ENCODE assay signal across 8 cellular contexts in the genomic region with DNA sequence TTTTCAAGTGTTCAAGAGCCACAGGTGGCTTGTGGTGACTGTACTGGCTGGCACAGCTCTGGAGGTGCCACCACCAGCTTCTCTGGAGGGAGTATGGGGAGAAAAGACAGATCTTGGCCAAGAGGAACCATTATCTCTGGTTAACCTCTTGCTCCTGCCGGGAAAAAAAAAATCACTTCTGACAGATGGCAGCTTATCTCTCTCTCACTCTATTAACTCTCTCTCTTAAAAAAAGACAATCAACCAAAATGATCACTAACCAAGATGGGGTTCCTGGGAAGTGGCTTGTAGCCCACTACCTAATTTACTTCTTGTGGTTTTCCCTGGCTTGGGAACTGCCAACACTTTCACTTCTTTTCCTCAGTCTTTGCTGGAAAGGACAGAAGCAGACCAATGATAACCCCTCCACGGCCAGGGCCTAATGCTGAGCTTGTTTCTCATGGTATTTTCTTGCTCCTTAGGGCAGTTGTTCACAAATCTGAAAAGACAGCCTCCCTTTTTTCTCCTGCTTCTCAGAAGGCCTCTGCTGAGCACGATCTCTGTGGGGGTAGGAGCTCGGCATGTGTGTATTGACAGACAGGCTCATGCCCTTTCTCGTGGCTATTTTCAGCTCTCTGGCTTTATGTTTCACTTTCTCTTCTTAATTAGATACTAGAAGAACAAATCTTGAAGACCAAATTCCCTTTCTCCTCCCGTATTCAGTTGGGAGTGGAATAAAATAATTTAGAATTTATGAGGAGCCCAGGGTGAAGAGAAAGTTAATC. TPM values are rescaled to one million over a fixed set of nuclear protein-coding genes. Genes with fewer than 3 reads are reported as not detected.
DNase-seq lines count a peak whose midpoint lies in the region; ATAC-seq and TF ChIP-seq lines count a peak whose summit lies in the region.

No MANE protein-coding gene starts in this region.

- peak; percentile 72 for DNase-seq in GM13976 (ENCODE audit: low spot score)
- DNase-seq in esophagus muscularis mucosa (ENCODE audit: extremely low spot score) = no peak
- DNase-seq in ovary = peak in 1 of 5 donors; percentile 18
- DNase-seq in stimulated activated CD4-positive, alpha-beta T cell treated with anti-CD3 and anti-CD28 coated beads, Interleukin-4, amount 100 ng/mL, for 1 hour = no peak
- DNase-seq in CD1c-positive myeloid dendritic cell (ENCODE audit: extremely low spot score) = no peak
- no peak for DNase-seq in activated CD8-positive, alpha-beta memory T cell treated with anti-CD3 and anti-CD28 coated beads, Interleukin-2, amount 50 U/mL, for 4 hours

- ATAC-seq in HG03432 (IDR thresholded peaks at IDR 0.05; ENCODE audit: unreplicated experiment) = no peak

- H3K27ac ChIP-seq in OCI-LY3 (ENCODE audit: low read length) (no peak overlapping the region), esophagus muscularis mucosa (replicated peaks in 1 of 4) (peak overlapping the region; percentile 82 to 90 (median 84)), ovary (peak overlapping the region in 1 of 2 donors; percentile 68)

- H3K27me3 ChIP-seq in OCI-LY3 (ENCODE audit: low read depth, low read length) (peaks cover 65% of the 10 kb centered on the region), esophagus muscularis mucosa (peaks cover 0 to 16% (median 4%) of the 10 kb centered on the region in 4 donors), ovary (no peaks in the 10 kb centered on the region)

- TF ChIP-seq CTCF in GM13976 (IDR thresholded peaks at IDR 0.05; ENCODE audit: borderline replicate concordance, control extremely low read depth, extremely low read depth, insufficient read depth, missing control alignments) (no peak), OCI-LY3 (IDR thresholded peaks at IDR 0.05; ENCODE audit: low read depth, low read length) (no peak), esophagus muscularis mucosa (IDR thresholded peaks at IDR 0.05) (no peak), ovary (IDR thresholded peaks at IDR 0.05) (no peak)

- H3K9ac ChIP-seq in OCI-LY3 (ENCODE audit: low read length) = no peak overlapping the region

- H3K4me2 ChIP-seq in OCI-LY3 (ENCODE audit: low read length) = peak overlapping the region; percentile 70

- H3K4me1 ChIP-seq in OCI-LY3 (ENCODE audit: low read length) (peaks cover 8% of the 10 kb centered on the region; the same call in 1 of the 2 replicates), esophagus muscularis mucosa (peaks cover 40 to 54% (median 50%) of the 10 kb centered on the region in 4 donors), ovary (ENCODE audit: insufficient read depth) (peaks cover 9% of the 10 kb centered on the region)

- no peaks in the 10 kb centered on the region for H4K20me1 ChIP-seq in OCI-LY3 (ENCODE audit: insufficient read depth, low read length)

- intact Hi-C loops in esophagus muscularis mucosa (cut with DNase I) (no loop called here), ovary (cut with DNase I) (no loop called here)

- WGBS in esophagus muscularis mucosa = 12% methylated on average over 6 of the region's 6 CpGs
- WGBS in ovary, 3 donors = 10 to 11% (median 11%) methylated on average over 6 of the region's 6 CpGs

- no peak overlapping the region; the same call in 1 of the 2 replicates for H2AFZ ChIP-seq in OCI-LY3 (ENCODE audit: low read depth, low read length)

- TF ChIP-seq POLR2A in esophagus muscularis mucosa (IDR thresholded peaks at IDR 0.05; ENCODE audit: low read depth) (no peak), ovary (IDR thresholded peaks at IDR 0.05) (no peak)

- TF ChIP-seq EP300 in esophagus muscularis mucosa (IDR thresholded peaks at IDR 0.05) (no peak), ovary (IDR thresholded peaks at IDR 0.05) (no peak)

- in situ Hi-C loops in GM13976 (cut with MboI; ENCODE audit: low sequenced_read_pairs, unreplicated experiment) = no loop called here

- no peaks in the 10 kb centered on the region for H3K9me3 ChIP-seq in OCI-LY3 (ENCODE audit: insufficient read depth, low read length)
- H3K9me3 ChIP-seq in esophagus muscularis mucosa = no peaks in the 10 kb centered on the region
- no peaks in the 10 kb centered on the region for H3K9me3 ChIP-seq in ovary

- H3K4me3 ChIP-seq in OCI-LY3 (ENCODE audit: low read length) (peak overlapping the region; percentile 72), esophagus muscularis mucosa (peak overlapping the region; percentile 60 to 62 (median 60)), ovary (peak overlapping the region; percentile 43)

- no peaks in the 10 kb centered on the region for H3K79me2 ChIP-seq in OCI-LY3 (ENCODE audit: low read length)

- H3K36me3 ChIP-seq in OCI-LY3 (replicated peaks; ENCODE audit: low read depth, low read length) (no peaks in the 10 kb centered on the region), esophagus muscularis mucosa (no peaks in the 10 kb centered on the region), ovary (no peaks in the 10 kb centered on the region)

RNA-seq across cellular contexts. Expression of gene RIIAD1, which starts 0.9 kb away (rescaled TPM):
- 1 to 10 TPM in 1 of 4 donors, not detected in 3; 1.7 TPM for total RNA-seq in esophagus muscularis mucosa
- 10 to 100 TPM in 1 of 7 donors, under 1 TPM in 3, not detected in 3; 0.51 to 34.9 (median 0.61) TPM for total RNA-seq in ovary
- polyA plus RNA-seq in ovary = not detected

RNA-seq across cellular contexts. Expression of gene CELF3, which starts 3.8 kb away (rescaled TPM):
- total RNA-seq in esophagus muscularis mucosa (1 to 10 TPM in 1 of 4 donors, under 1 TPM in 3; 0.23 to 1.0 (median 0.58) TPM), ovary (under 1 TPM in 1 of 7 donors, not detected in 6; 0.57 TPM)
- polyA plus RNA-seq in ovary = not detected

RNA-seq across cellular contexts. Expression of gene MRPL9, which starts 42.9 kb away (rescaled TPM):
- total RNA-seq in esophagus muscularis mucosa (10 to 100 TPM; 49.8 to 57.0 (median 56.5) TPM), ovary (10 to 100 TPM; 40.2 to 69.0 (median 55.2) TPM)
- 10 to 100 TPM; 55.4 to 86.8 TPM for polyA plus RNA-seq in ovary
